9 cellular contexts compared by ENCODE assay signal in genomic region chr5:171342362-171343111, GRCh38. TPM values are rescaled to one million over a fixed set of nuclear protein-coding genes. Genes with fewer than 3 reads are reported as not detected.
A peak's percentile ranks its signal among the peaks of the same experiment; 100 is the strongest.
DNase-seq lines count a peak whose midpoint lies in the region; ATAC-seq, FAIRE-seq and TF ChIP-seq lines count a peak whose summit lies in the region.
"Had no signal": no experiment of that assay in that cellular context is flagged by ENCODE, and none has a peak within 500 bp of the region (broad histone marks: within the 10 kb centered on the region; RNA-seq: fewer than 3 reads in every experiment).

No MANE protein-coding gene starts in this region.

- ATAC-seq in GM19452 (IDR thresholded peaks at IDR 0.05; ENCODE audit: unreplicated experiment) = no peak

- no peak overlapping the region for H3K27ac Mint-ChIP-seq in osteocyte (ENCODE audit: unreplicated experiment)

- peak; percentile 79 for FAIRE-seq in TTC549 (lab: Jason Lieb, UNC)

- H3K36me3 Mint-ChIP-seq in osteocyte (ENCODE audit: unreplicated experiment) = no peaks in the 10 kb centered on the region

- H3K4me1 Mint-ChIP-seq in osteocyte (ENCODE audit: unreplicated experiment) = peaks cover 2% of the 10 kb centered on the region
- H3K4me1 Mint-ChIP-seq: central memory CD8-positive, alpha-beta T cell had no signal

- DNase-seq in SIG-M5 treated with dmso at 0.1 percent for 504 hours (lab: John Stamatoyannopoulos, UW; ENCODE audit: unreplicated experiment) (peak; percentile 66), SIG-M5 (lab: John Stamatoyannopoulos, UW) (no peak), H4 (ENCODE audit: low spot score) (peak; percentile 51), NCI-H1694 (lab: John Stamatoyannopoulos, UW) (peak; percentile 71), fibroblast of peridontal ligament (ENCODE audit: extremely low read depth) (peak; percentile 82), osteocyte (ENCODE audit: extremely low spot score, unreplicated experiment) (no peak)

- peak; percentile 81 for TF ChIP-seq CTCF in osteocyte (IDR thresholded peaks at IDR 0.05)

- no peaks in the 10 kb centered on the region for H3K9me3 Mint-ChIP-seq in osteocyte (ENCODE audit: unreplicated experiment)
- H3K9me3 Mint-ChIP-seq: central memory CD8-positive, alpha-beta T cell had no signal

- peaks cover 19% of the 10 kb centered on the region for H3K27me3 Mint-ChIP-seq in osteocyte (ENCODE audit: unreplicated experiment)

- H3K4me3 Mint-ChIP-seq in osteocyte (ENCODE audit: unreplicated experiment) = no peak overlapping the region
- H3K4me3 Mint-ChIP-seq: central memory CD8-positive, alpha-beta T cell had no signal

RNA-seq across cellular contexts. Expression of gene TLX3, which starts 33.5 kb away (rescaled TPM):
- total RNA-seq in H4 (2014; rRNA removed; shearing (Covaris generic)) = not detected in 2 replicates
- not detected in 2 replicates for total RNA-seq in osteocyte

RNA-seq across cellular contexts. Expression of gene NPM1, which starts 45.1 kb away (rescaled TPM):
- 2,050 and 2,786 TPM in 2 replicates for total RNA-seq in H4 (2014; rRNA removed; shearing (Covaris generic))
- total RNA-seq in osteocyte = 1,157 and 1,175 TPM in 2 replicates

Comparison
In these comparisons a context has a peak if more than half of its experiments do, and no peak if none do; other contexts are left out.
1. DNase-seq: peak in SIG-M5 treated with dmso at 0.1 percent for 504 hours (single experiment), H4 (single experiment), NCI-H1694 (single experiment) and fibroblast of peridontal ligament (single experiment); none in SIG-M5 (single experiment) and osteocyte (single experiment).